ENCODE assay signal across 1 cellular context in genomic region chr1:91806777-91807700, GRCh38.
A peak's percentile ranks its signal among the peaks of the same experiment; 100 is the strongest.
TF ChIP-seq lines count a peak whose summit lies in the region.

No MANE protein-coding gene starts in this region.

TF ChIP-seq in HEK293, 187 proteins besides CTCF, POLR2A, EP300 and RAD21 (continued from another document and continues in another):
- TF ChIP-seq REST (tag by site-specific recombination; IDR thresholded peaks at IDR 0.05) (no peak), PRDM4 (tag by site-specific recombination; IDR thresholded peaks at IDR 0.05) (no peak), ZNF280D (tag by site-specific recombination; IDR thresholded peaks at IDR 0.05) (no peak), AEBP2 (tag by site-specific recombination; IDR thresholded peaks at IDR 0.05; ENCODE audit: borderline replicate concordance) (no peak), ZNF707 (tag by site-specific recombination; IDR thresholded peaks at IDR 0.05) (no peak), ZNF785 (tag by site-specific recombination; IDR thresholded peaks at IDR 0.05) (no peak), ZNF391 (tag by site-specific recombination; IDR thresholded peaks at IDR 0.05; ENCODE audit: borderline replicate concordance, low read depth) (no peak), ZNF394 (tag by site-specific recombination; IDR thresholded peaks at IDR 0.05; ENCODE audit: borderline replicate concordance) (no peak), ZNF558 (tag by site-specific recombination; IDR thresholded peaks at IDR 0.05) (no peak), ZNF571 (tag by site-specific recombination; IDR thresholded peaks at IDR 0.05) (no peak), ZBTB17 (tag by site-specific recombination; IDR thresholded peaks at IDR 0.05) (0 out of 2 replicates have a peak, but pooled peaks have one; percentile 15), ZNF133 (tag by site-specific recombination; IDR thresholded peaks at IDR 0.05) (no peak), ZNF362 (tag by site-specific recombination; IDR thresholded peaks at IDR 0.05) (peak; percentile 98), ZNF621 (tag by site-specific recombination; IDR thresholded peaks at IDR 0.05) (no peak), KLF7 (tag by site-specific recombination; IDR thresholded peaks at IDR 0.05; ENCODE audit: borderline replicate concordance) (no peak), ZBTB8A (tag by site-specific recombination; IDR thresholded peaks at IDR 0.05) (peak; percentile 29; the same call in 1 of the 2 replicates), ZNF2 (tag by site-specific recombination; IDR thresholded peaks at IDR 0.05) (peak; percentile 22; the same call in 1 of the 2 replicates), ZNF146 (tag by site-specific recombination; IDR thresholded peaks at IDR 0.05) (no peak), ZNF138 (tag by site-specific recombination; IDR thresholded peaks at IDR 0.05; ENCODE audit: borderline replicate concordance) (no peak), ZNF768 (tag by site-specific recombination; IDR thresholded peaks at IDR 0.05) (no peak), ZNF624 (tag by site-specific recombination; IDR thresholded peaks at IDR 0.05) (no peak), ZNF518A (tag by site-specific recombination; conservative IDR thresholded peaks at IDR 0.05; ENCODE audit: low read depth) (no peak), MEIS1 (CRISPR knock-in tag; IDR thresholded peaks at IDR 0.05; ENCODE audit: borderline replicate concordance) (no peak), SCRT2 (tag by site-specific recombination; IDR thresholded peaks at IDR 0.05) (no peak), ZNF677 (tag by site-specific recombination; IDR thresholded peaks at IDR 0.05) (no peak), ZNF174 (tag by site-specific recombination; IDR thresholded peaks at IDR 0.05) (no peak), ZNF513 (tag by site-specific recombination; IDR thresholded peaks at IDR 0.05) (no peak), BCL6B (tag by site-specific recombination; IDR thresholded peaks at IDR 0.05) (no peak), ZBTB21 (tag by site-specific recombination; IDR thresholded peaks at IDR 0.05) (peak; percentile 93), ZNF76 (tag by site-specific recombination; IDR thresholded peaks at IDR 0.05; ENCODE audit: borderline replicate concordance, low read depth) (no peak)
- TF ChIP-seq, protein P1, sequence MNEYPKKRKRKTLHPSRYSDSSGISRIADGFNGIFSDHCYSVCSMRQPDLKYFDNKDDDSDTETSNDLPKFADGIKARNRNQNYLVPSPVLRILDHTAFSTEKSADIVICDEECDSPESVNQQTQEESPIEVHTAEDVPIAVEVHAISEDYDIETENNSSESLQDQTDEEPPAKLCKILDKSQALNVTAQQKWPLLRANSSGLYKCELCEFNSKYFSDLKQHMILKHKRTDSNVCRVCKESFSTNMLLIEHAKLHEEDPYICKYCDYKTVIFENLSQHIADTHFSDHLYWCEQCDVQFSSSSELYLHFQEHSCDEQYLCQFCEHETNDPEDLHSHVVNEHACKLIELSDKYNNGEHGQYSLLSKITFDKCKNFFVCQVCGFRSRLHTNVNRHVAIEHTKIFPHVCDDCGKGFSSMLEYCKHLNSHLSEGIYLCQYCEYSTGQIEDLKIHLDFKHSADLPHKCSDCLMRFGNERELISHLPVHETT (tag by site-specific recombination; IDR thresholded peaks at IDR 0.05): no peak
- TF ChIP-seq, protein P2, sequence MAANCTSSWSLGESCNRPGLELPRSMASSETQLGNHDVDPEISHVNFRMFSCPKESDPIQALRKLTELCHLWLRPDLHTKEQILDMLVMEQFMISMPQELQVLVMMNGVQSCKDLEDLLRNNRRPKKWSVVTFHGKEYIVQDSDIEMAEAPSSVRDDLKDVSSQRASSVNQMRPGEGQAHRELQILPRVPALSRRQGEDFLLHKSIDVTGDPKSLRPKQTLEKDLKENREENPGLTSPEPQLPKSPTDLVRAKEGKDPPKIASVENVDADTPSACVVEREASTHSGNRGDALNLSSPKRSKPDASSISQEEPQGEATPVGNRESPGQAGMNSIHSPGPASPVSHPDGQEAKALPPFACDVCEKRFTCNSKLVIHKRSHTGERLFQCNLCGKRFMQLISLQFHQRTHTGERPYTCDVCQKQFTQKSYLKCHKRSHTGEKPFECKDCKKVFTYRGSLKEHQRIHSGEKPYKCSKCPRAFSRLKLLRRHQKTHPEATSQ (tag by site-specific recombination; IDR thresholded peaks at IDR 0.05): no peak
